3 cellular contexts compared by ENCODE assay signal in genomic region chr4:14545796-14546195, GRCh38.
"Had no signal": no experiment of that assay in that cellular context is flagged by ENCODE, and none has a peak within 500 bp of the region (broad histone marks: within the 10 kb centered on the region; RNA-seq: fewer than 3 reads in every experiment).

No MANE protein-coding gene starts in this region.

- DNase-seq: GDM1, GF-D8 had no signal

- H3K4me3 ChIP-seq: GM12878 had no signal

- ATAC-seq: GM12878 had no signal
